1 cellular context compared by ENCODE assay signal in the genomic region with DNA sequence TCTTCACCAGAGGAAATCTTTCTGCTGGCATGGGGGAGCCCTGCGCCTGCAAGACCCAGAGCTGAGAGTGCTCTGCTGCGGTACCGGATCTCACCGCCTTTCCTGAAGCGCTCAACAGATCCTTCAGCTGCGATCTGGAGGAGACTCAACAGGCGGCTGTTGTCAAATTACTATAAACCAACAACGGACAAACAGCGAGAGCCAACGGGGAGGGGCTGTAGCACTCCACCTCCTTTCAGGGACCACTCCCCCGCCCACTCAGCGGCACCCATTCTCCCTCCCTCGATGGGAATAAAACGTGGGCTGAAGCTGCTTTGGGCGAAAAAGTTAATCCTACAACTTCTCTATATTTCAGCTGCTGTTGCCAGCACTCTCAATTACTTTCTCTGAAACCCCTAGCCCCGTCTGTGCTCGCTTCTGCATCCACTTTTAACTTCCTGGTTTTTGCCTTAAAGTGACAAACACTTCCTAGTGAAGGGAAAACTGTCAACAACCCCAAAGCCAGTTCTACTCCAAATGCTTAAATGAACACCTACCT.
TF ChIP-seq lines count a peak whose summit lies in the region.

A gene with protein sequence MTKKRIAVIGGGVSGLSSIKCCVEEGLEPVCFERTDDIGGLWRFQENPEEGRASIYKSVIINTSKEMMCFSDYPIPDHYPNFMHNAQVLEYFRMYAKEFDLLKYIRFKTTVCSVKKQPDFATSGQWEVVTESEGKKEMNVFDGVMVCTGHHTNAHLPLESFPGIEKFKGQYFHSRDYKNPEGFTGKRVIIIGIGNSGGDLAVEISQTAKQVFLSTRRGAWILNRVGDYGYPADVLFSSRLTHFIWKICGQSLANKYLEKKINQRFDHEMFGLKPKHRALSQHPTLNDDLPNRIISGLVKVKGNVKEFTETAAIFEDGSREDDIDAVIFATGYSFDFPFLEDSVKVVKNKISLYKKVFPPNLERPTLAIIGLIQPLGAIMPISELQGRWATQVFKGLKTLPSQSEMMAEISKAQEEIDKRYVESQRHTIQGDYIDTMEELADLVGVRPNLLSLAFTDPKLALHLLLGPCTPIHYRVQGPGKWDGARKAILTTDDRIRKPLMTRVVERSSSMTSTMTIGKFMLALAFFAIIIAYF (minus strand): TSS at position 147 of the 538 bp plus-strand sequence. CDS start 310 bp downstream, outside the sequence.

TF ChIP-seq in endothelial cell of umbilical vein, 7 proteins besides CTCF, POLR2A, EP300 and RAD21 (continued from another document):
- no peak for TF ChIP-seq POLR2AphosphoS5 (IDR thresholded peaks at IDR 0.05; ENCODE audit: insufficient read depth, low read depth, low read length)
- TF ChIP-seq, protein P1, sequence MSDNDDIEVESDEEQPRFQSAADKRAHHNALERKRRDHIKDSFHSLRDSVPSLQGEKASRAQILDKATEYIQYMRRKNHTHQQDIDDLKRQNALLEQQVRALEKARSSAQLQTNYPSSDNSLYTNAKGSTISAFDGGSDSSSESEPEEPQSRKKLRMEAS (IDR thresholded peaks at IDR 0.05; ENCODE audit: insufficient read depth, insufficient read length): no peak
TF ChIP-seq in endothelial cell of umbilical vein: peak in this region for 0.
